14 cellular contexts compared by ENCODE assay signal in genomic region chr12:132320767-132321211, GRCh38. TPM values are rescaled to one million over a fixed set of nuclear protein-coding genes. Genes with fewer than 3 reads are reported as not detected.
DNase-seq lines count a peak whose midpoint lies in the region; ATAC-seq and TF ChIP-seq lines count a peak whose summit lies in the region.
"Had no signal": no experiment of that assay in that cellular context is flagged by ENCODE, and none has a peak within 500 bp of the region (broad histone marks: within the 10 kb centered on the region; RNA-seq: fewer than 3 reads in every experiment).

No MANE protein-coding gene starts in this region.

- H3K36me3 ChIP-seq in right atrium auricular region (no peaks in the 10 kb centered on the region), RWPE2 (ENCODE audit: low read depth) (no peaks in the 10 kb centered on the region), lower lobe of right lung (no peaks in the 10 kb centered on the region), aorta (ENCODE audit: control insufficient read depth in 1 of 2, insufficient read depth in 2 of 2, low read length in 1 of 2) (no peaks in the 10 kb centered on the region)
- H3K36me3 ChIP-seq: BLaER1 treated with 17β-estradiol and CSF1 and Interleukin-3, amounts not matched to agents 10 nM and 100 nM had no signal

- H3K4me3 Mint-ChIP-seq in activated T-cell treated with anti-CD3 and anti-CD28 coated beads, Interleukin-2, amount 50 U/mL, for 4 hours: no peak overlapping the region

- H3K9me3 ChIP-seq in right atrium auricular region (no peaks in the 10 kb centered on the region), RWPE2 (ENCODE audit: severe bottlenecking) (no peaks in the 10 kb centered on the region), lower lobe of right lung (no peaks in the 10 kb centered on the region), aorta (ENCODE audit: control insufficient read depth, low read length) (no peaks in the 10 kb centered on the region)
- H3K9me3 ChIP-seq: BLaER1 treated with 17β-estradiol and CSF1 and Interleukin-3, amounts not matched to agents 10 nM and 100 nM had no signal

- H3K9me3 Mint-ChIP-seq in activated T-cell treated with anti-CD3 and anti-CD28 coated beads, Interleukin-2, amount 50 U/mL, for 4 hours: no peaks in the 10 kb centered on the region

- 82% methylated on average over 23 of the region's 23 CpGs for WGBS in aorta, 2 donors

- TF ChIP-seq CTCF in right atrium auricular region (IDR thresholded peaks at IDR 0.05): no peak
- no peak for TF ChIP-seq CTCF in RWPE2 (IDR thresholded peaks at IDR 0.05; ENCODE audit: poor library complexity, severe bottlenecking)
- TF ChIP-seq CTCF in lower lobe of right lung (IDR thresholded peaks at IDR 0.05): no peak

- H3K4me3 ChIP-seq in right atrium auricular region (no peak overlapping the region), RWPE2 (ENCODE audit: severe bottlenecking) (no peak overlapping the region), lower lobe of right lung (no peak overlapping the region), aorta (ENCODE audit: low read length in 2 of 2) (no peak overlapping the region)
- H3K4me3 ChIP-seq: BLaER1 treated with 17β-estradiol and CSF1 and Interleukin-3, amounts not matched to agents 10 nM and 100 nM had no signal

- peaks cover 5% of the 10 kb centered on the region for H3K4me1 Mint-ChIP-seq in activated T-cell treated with anti-CD3 and anti-CD28 coated beads, Interleukin-2, amount 50 U/mL, for 4 hours (ENCODE audit: low read depth)

- intact Hi-C loops in Right ventricle myocardium superior (cut with DNase I): no loop called here
- intact Hi-C loops in lower lobe of right lung (cut with DNase I): no loop called here
- intact Hi-C loops in aorta (cut with DNase I): no loop called here

- peaks cover 25% of the 10 kb centered on the region for H3K27me3 Mint-ChIP-seq in activated T-cell treated with anti-CD3 and anti-CD28 coated beads, Interleukin-2, amount 50 U/mL, for 4 hours (ENCODE audit: low read depth)

- no peaks in the 10 kb centered on the region for H3K27me3 ChIP-seq in right atrium auricular region
- peaks cover 32% of the 10 kb centered on the region for H3K27me3 ChIP-seq in RWPE2 (ENCODE audit: insufficient read depth, poor library complexity, severe bottlenecking)
- peaks cover 59% of the 10 kb centered on the region for H3K27me3 ChIP-seq in lower lobe of right lung (ENCODE audit: low read depth)
- H3K27me3 ChIP-seq in aorta (ENCODE audit: control insufficient read depth in 1 of 2, insufficient read depth in 2 of 2, low read length in 1 of 2): no peaks in the 10 kb centered on the region

- no peaks in the 10 kb centered on the region for H3K4me1 ChIP-seq in right atrium auricular region
- H3K4me1 ChIP-seq in RWPE2 (ENCODE audit: insufficient read depth, poor library complexity, severe bottlenecking): no peaks in the 10 kb centered on the region
- no peaks in the 10 kb centered on the region for H3K4me1 ChIP-seq in lower lobe of right lung
- H3K4me1 ChIP-seq in aorta (ENCODE audit: control insufficient read depth in 1 of 2, insufficient read depth in 2 of 2, low read length in 2 of 2): no peaks in the 10 kb centered on the region

- ATAC-seq in Right ventricle myocardium superior (ENCODE audit: poor library complexity) (no peak), RWPE2 (ENCODE audit: low read depth) (no peak), lower lobe of right lung (no peak), aorta (ENCODE audit: low FRiP score) (no peak)
- no peak for ATAC-seq in activated T-cell treated with anti-CD3 and anti-CD28 coated beads, Interleukin-2, amount 50 U/mL, for 4 hours

- H3K27ac ChIP-seq in right atrium auricular region: no peak overlapping the region
- no peak overlapping the region for H3K27ac ChIP-seq in RWPE2 (ENCODE audit: poor library complexity, severe bottlenecking)
- H3K27ac ChIP-seq in lower lobe of right lung: no peak overlapping the region
- H3K27ac ChIP-seq in aorta (ENCODE audit: low read depth in 1 of 2, low read length in 2 of 2): no peak overlapping the region
- H3K27ac ChIP-seq: BLaER1 treated with 17β-estradiol and CSF1 and Interleukin-3, amounts not matched to agents 10 nM and 100 nM; HL-60 had no signal

- H3K36me3 Mint-ChIP-seq in activated T-cell treated with anti-CD3 and anti-CD28 coated beads, Interleukin-2, amount 50 U/mL, for 4 hours (ENCODE audit: insufficient read depth): no peaks in the 10 kb centered on the region
- H3K36me3 Mint-ChIP-seq: CD4-positive, CD25-positive, alpha-beta regulatory T cell had no signal

- DNase-seq in Right ventricle myocardium superior (peak; percentile 23), right atrium auricular region (ENCODE audit: low spot score) (no peak), RWPE2 (ENCODE audit: low spot score) (peak; percentile 54), lower lobe of right lung (peak; percentile 38), aorta (peak; percentile 24 to 67)
- DNase-seq in activated T-cell treated with anti-CD3 and anti-CD28 coated beads, Interleukin-2, amount 50 U/mL, for 4 hours: no peak
- no peak for DNase-seq in activated CD4-positive, CD25-positive, alpha-beta regulatory T cell (lab: John Stamatoyannopoulos, UW)
- DNase-seq: ACHN; Calu3; CD4-positive, CD25-positive, alpha-beta regulatory T cell; DMS 273 treated with DMSO at 0.1 percent for 48 hours; HCEC 1CT had no signal

RNA-seq across cellular contexts. Expression of gene GALNT9, which starts 8.6 kb away (rescaled TPM):
- total RNA-seq in Right ventricle myocardium superior (not detected), right atrium auricular region (10 to 100 TPM in 1 of 2 donors, 1 to 10 TPM in 1; 4.0 to 10.8 TPM), lower lobe of right lung (not detected), aorta (under 1 TPM; 0.62 to 0.84 TPM)
- not detected for polyA plus RNA-seq in aorta
- under 1 TPM; 0.30 to 0.71 (median 0.34) TPM for total RNA-seq in activated T-cell treated with anti-CD3 and anti-CD28 coated beads, Interleukin-2, amount 50 U/mL, for 4 hours

Comparison
In these comparisons a context has a peak if more than half of its experiments do, and no peak if none do; other contexts are left out.
1. DNase-seq: peak in Right ventricle myocardium superior (single experiment), RWPE2 (single experiment), lower lobe of right lung (single experiment) and aorta (2 of 2); none in right atrium auricular region (single experiment), activated T-cell treated with anti-CD3 and anti-CD28 coated beads, Interleukin-2, amount 50 U/mL, for 4 hours (single experiment) and activated CD4-positive, CD25-positive, alpha-beta regulatory T cell (0 of 4).